ENCODE assay signal across 20 cellular contexts in the genomic region with DNA sequence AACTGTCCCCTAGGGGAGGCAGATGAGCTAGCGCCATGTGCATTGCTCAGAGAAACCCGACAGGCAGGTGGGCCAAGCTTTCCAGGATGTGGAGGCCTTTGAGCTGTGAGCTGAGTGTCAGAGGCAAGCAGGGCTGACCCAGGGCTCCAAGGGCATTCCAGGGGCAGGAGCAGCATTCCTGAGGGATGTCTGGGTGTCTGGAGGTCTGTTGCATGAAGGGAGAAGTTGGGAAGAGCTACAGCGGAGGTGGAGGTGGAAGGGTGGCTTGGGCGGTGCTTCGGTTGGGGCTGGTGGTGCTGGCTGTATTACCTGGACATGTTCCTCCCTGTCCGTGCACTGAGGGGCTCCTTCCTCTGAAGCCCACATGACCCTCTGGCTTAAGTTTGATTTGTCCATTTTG.
DNase-seq lines count a peak whose midpoint lies in the region; ATAC-seq, FAIRE-seq and TF ChIP-seq lines count a peak whose summit lies in the region.
"Had no signal": no experiment of that assay in that cellular context is flagged by ENCODE, and none has a peak within 500 bp of the region (broad histone marks: within the 10 kb centered on the region; RNA-seq: fewer than 3 reads in every experiment).

No MANE protein-coding gene starts in this region.

- H3K4me1 Mint-ChIP-seq in activated T-cell treated with anti-CD3 and anti-CD28 coated beads, Interleukin-2, amount 50 U/mL, for 24 hours (ENCODE audit: low read depth): peaks cover 2% of the 10 kb centered on the region
- H3K4me1 Mint-ChIP-seq in activated T-cell treated with anti-CD3 and anti-CD28 coated beads, Interleukin-2, amount 50 U/mL, for 4 hours (ENCODE audit: low read depth): no peaks in the 10 kb centered on the region

- no peak for ATAC-seq in activated T-cell treated with anti-CD3 and anti-CD28 coated beads, Interleukin-2, amount 50 U/mL, for 4 hours
- ATAC-seq: GM12878, Right ventricle myocardium inferior had no signal

- H3K4me3 Mint-ChIP-seq in activated T-cell treated with anti-CD3 and anti-CD28 coated beads, Interleukin-2, amount 50 U/mL, for 24 hours: no peak overlapping the region
- H3K4me3 Mint-ChIP-seq in activated T-cell treated with anti-CD3 and anti-CD28 coated beads, Interleukin-2, amount 50 U/mL, for 4 hours: no peak overlapping the region
- H3K4me3 Mint-ChIP-seq: CD4-positive, alpha-beta T cell had no signal

- no peaks in the 10 kb centered on the region for H3K27me3 Mint-ChIP-seq in activated T-cell treated with anti-CD3 and anti-CD28 coated beads, Interleukin-2, amount 50 U/mL, for 24 hours
- no peaks in the 10 kb centered on the region for H3K27me3 Mint-ChIP-seq in activated T-cell treated with anti-CD3 and anti-CD28 coated beads, Interleukin-2, amount 50 U/mL, for 4 hours (ENCODE audit: low read depth)
- H3K27me3 Mint-ChIP-seq: CD4-positive, alpha-beta T cell had no signal

- peak overlapping the region; percentile 78 for H3K27ac ChIP-seq in angular gyrus (ENCODE audit: low read depth, low read length)
- H3K27ac ChIP-seq in substantia nigra (ENCODE audit: low read depth, low read length, poor library complexity, severe bottlenecking): peak overlapping the region; percentile 53
- H3K27ac ChIP-seq: Peyer's patch had no signal

- no peak for DNase-seq in activated T-cell treated with anti-CD3 and anti-CD28 coated beads, Interleukin-2, amount 50 U/mL, for 24 hours
- DNase-seq in activated T-cell treated with anti-CD3 and anti-CD28 coated beads, Interleukin-2, amount 50 U/mL, for 4 hours: no peak
- DNase-seq in kidney tubule cell (ENCODE audit: low spot score) (peak; percentile 20), substantia nigra (lab: John Stamatoyannopoulos, UW) (no peak), frontal cortex (ENCODE audit: low spot score in 2 of 2) (no peak), GM13976 (ENCODE audit: low spot score) (no peak), NK-92 (lab: John Stamatoyannopoulos, UW; ENCODE audit: unreplicated experiment) (no peak)
- DNase-seq: 8988T; BE2C; CD4-positive, alpha-beta T cell; GOT3; KBM-7; NCI-H1105; NCI-H2081 treated with DMSO at 0.1 percent for 48 hours; NK-92 treated with Interleukin-12 subunit alpha and Interleukin-12 subunit beta, amount 100 ng/mL, for 24 hours; Peyer's patch had no signal

- H3K36me3 Mint-ChIP-seq in activated T-cell treated with anti-CD3 and anti-CD28 coated beads, Interleukin-2, amount 50 U/mL, for 24 hours (ENCODE audit: low read depth): peaks cover 97% of the 10 kb centered on the region
- peaks cover 31% of the 10 kb centered on the region for H3K36me3 Mint-ChIP-seq in activated T-cell treated with anti-CD3 and anti-CD28 coated beads, Interleukin-2, amount 50 U/mL, for 4 hours (ENCODE audit: insufficient read depth)

- no peak for TF ChIP-seq CTCF in GM13976 (IDR thresholded peaks at IDR 0.05; ENCODE audit: borderline replicate concordance, control extremely low read depth, extremely low read depth, insufficient read depth, missing control alignments)

- H3K27ac Mint-ChIP-seq in activated T-cell treated with anti-CD3 and anti-CD28 coated beads, Interleukin-2, amount 50 U/mL, for 24 hours: peak overlapping the region; percentile 44
- H3K27ac Mint-ChIP-seq: CD4-positive, alpha-beta T cell had no signal

- in situ Hi-C loops in GM13976 (cut with MboI; ENCODE audit: low sequenced_read_pairs, unreplicated experiment): no loop called here

- no peak for FAIRE-seq in frontal cortex (lab: Jason Lieb, UNC)
- FAIRE-seq: GM12878, GM18507 had no signal

- H3K9me3 Mint-ChIP-seq in activated T-cell treated with anti-CD3 and anti-CD28 coated beads, Interleukin-2, amount 50 U/mL, for 24 hours: no peaks in the 10 kb centered on the region
- H3K9me3 Mint-ChIP-seq in activated T-cell treated with anti-CD3 and anti-CD28 coated beads, Interleukin-2, amount 50 U/mL, for 4 hours: no peaks in the 10 kb centered on the region
- H3K9me3 Mint-ChIP-seq: CD4-positive, alpha-beta T cell had no signal
